Comparison of ENCODE assay signal across 1 cellular context in genomic region chr1:1471389-1472045, GRCh38.
A peak's percentile ranks its signal among the peaks of the same experiment; 100 is the strongest.
TF ChIP-seq lines count a peak whose summit lies in the region.

A gene with protein sequence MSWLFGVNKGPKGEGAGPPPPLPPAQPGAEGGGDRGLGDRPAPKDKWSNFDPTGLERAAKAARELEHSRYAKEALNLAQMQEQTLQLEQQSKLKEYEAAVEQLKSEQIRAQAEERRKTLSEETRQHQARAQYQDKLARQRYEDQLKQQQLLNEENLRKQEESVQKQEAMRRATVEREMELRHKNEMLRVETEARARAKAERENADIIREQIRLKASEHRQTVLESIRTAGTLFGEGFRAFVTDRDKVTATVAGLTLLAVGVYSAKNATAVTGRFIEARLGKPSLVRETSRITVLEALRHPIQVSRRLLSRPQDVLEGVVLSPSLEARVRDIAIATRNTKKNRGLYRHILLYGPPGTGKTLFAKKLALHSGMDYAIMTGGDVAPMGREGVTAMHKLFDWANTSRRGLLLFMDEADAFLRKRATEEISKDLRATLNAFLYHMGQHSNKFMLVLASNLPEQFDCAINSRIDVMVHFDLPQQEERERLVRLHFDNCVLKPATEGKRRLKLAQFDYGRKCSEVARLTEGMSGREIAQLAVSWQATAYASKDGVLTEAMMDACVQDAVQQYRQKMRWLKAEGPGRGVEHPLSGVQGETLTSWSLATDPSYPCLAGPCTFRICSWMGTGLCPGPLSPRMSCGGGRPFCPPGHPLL (plus strand): TSS chr1:1471765. CDS start chr1:1471885, 120 bp downstream.

TF ChIP-seq in HepG2, 621 proteins besides CTCF, POLR2A, EP300 and RAD21 (continued from another document and continues in another):
- TF ChIP-seq, protein P1, sequence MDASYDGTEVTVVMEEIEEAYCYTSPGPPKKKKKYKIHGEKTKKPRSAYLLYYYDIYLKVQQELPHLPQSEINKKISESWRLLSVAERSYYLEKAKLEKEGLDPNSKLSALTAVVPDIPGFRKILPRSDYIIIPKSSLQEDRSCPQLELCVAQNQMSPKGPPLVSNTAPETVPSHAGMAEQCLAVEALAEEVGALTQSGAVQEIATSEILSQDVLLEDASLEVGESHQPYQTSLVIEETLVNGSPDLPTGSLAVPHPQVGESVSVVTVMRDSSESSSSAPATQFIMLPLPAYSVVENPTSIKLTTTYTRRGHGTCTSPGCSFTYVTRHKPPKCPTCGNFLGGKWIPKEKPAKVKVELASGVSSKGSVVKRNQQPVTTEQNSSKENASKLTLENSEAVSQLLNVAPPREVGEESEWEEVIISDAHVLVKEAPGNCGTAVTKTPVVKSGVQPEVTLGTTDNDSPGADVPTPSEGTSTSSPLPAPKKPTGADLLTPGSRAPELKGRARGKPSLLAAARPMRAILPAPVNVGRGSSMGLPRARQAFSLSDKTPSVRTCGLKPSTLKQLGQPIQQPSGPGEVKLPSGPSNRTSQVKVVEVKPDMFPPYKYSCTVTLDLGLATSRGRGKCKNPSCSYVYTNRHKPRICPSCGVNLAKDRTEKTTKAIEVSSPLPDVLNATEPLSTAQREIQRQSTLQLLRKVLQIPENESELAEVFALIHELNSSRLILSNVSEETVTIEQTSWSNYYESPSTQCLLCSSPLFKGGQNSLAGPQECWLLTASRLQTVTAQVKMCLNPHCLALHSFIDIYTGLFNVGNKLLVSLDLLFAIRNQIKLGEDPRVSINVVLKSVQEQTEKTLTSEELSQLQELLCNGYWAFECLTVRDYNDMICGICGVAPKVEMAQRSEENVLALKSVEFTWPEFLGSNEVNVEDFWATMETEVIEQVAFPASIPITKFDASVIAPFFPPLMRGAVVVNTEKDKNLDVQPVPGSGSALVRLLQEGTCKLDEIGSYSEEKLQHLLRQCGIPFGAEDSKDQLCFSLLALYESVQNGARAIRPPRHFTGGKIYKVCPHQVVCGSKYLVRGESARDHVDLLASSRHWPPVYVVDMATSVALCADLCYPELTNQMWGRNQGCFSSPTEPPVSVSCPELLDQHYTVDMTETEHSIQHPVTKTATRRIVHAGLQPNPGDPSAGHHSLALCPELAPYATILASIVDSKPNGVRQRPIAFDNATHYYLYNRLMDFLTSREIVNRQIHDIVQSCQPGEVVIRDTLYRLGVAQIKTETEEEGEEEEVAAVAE (CRISPR knock-in tag; IDR thresholded peaks at IDR 0.05; ENCODE audit: borderline replicate concordance) = peak; percentile 47; the same call in 1 of the 2 replicates
- TF ChIP-seq YEATS2 (CRISPR knock-in tag; IDR thresholded peaks at IDR 0.05; ENCODE audit: borderline replicate concordance) = peak; percentile 93
- peak; percentile 90 for TF ChIP-seq MAX (IDR thresholded peaks at IDR 0.05)
- TF ChIP-seq ZIK1 (CRISPR knock-in tag; IDR thresholded peaks at IDR 0.05; ENCODE audit: borderline replicate concordance, low read depth) = 0 out of 2 replicates have a peak, but pooled peaks have one; percentile 61
- TF ChIP-seq, protein P2, sequence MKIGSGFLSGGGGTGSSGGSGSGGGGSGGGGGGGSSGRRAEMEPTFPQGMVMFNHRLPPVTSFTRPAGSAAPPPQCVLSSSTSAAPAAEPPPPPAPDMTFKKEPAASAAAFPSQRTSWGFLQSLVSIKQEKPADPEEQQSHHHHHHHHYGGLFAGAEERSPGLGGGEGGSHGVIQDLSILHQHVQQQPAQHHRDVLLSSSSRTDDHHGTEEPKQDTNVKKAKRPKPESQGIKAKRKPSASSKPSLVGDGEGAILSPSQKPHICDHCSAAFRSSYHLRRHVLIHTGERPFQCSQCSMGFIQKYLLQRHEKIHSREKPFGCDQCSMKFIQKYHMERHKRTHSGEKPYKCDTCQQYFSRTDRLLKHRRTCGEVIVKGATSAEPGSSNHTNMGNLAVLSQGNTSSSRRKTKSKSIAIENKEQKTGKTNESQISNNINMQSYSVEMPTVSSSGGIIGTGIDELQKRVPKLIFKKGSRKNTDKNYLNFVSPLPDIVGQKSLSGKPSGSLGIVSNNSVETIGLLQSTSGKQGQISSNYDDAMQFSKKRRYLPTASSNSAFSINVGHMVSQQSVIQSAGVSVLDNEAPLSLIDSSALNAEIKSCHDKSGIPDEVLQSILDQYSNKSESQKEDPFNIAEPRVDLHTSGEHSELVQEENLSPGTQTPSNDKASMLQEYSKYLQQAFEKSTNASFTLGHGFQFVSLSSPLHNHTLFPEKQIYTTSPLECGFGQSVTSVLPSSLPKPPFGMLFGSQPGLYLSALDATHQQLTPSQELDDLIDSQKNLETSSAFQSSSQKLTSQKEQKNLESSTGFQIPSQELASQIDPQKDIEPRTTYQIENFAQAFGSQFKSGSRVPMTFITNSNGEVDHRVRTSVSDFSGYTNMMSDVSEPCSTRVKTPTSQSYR (CRISPR knock-in tag; IDR thresholded peaks at IDR 0.05; ENCODE audit: borderline replicate concordance) = no peak
- TF ChIP-seq CENPX (CRISPR knock-in tag; IDR thresholded peaks at IDR 0.05) = no peak
- TF ChIP-seq, protein P3, sequence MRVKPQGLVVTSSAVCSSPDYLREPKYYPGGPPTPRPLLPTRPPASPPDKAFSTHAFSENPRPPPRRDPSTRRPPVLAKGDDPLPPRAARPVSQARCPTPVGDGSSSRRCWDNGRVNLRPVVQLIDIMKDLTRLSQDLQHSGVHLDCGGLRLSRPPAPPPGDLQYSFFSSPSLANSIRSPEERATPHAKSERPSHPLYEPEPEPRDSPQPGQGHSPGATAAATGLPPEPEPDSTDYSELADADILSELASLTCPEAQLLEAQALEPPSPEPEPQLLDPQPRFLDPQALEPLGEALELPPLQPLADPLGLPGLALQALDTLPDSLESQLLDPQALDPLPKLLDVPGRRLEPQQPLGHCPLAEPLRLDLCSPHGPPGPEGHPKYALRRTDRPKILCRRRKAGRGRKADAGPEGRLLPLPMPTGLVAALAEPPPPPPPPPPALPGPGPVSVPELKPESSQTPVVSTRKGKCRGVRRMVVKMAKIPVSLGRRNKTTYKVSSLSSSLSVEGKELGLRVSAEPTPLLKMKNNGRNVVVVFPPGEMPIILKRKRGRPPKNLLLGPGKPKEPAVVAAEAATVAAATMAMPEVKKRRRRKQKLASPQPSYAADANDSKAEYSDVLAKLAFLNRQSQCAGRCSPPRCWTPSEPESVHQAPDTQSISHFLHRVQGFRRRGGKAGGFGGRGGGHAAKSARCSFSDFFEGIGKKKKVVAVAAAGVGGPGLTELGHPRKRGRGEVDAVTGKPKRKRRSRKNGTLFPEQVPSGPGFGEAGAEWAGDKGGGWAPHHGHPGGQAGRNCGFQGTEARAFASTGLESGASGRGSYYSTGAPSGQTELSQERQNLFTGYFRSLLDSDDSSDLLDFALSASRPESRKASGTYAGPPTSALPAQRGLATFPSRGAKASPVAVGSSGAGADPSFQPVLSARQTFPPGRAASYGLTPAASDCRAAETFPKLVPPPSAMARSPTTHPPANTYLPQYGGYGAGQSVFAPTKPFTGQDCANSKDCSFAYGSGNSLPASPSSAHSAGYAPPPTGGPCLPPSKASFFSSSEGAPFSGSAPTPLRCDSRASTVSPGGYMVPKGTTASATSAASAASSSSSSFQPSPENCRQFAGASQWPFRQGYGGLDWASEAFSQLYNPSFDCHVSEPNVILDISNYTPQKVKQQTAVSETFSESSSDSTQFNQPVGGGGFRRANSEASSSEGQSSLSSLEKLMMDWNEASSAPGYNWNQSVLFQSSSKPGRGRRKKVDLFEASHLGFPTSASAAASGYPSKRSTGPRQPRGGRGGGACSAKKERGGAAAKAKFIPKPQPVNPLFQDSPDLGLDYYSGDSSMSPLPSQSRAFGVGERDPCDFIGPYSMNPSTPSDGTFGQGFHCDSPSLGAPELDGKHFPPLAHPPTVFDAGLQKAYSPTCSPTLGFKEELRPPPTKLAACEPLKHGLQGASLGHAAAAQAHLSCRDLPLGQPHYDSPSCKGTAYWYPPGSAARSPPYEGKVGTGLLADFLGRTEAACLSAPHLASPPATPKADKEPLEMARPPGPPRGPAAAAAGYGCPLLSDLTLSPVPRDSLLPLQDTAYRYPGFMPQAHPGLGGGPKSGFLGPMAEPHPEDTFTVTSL (CRISPR knock-in tag; IDR thresholded peaks at IDR 0.05; ENCODE audit: borderline replicate concordance) = no peak
- no peak for TF ChIP-seq AKNA (CRISPR knock-in tag; IDR thresholded peaks at IDR 0.05; ENCODE audit: borderline replicate concordance)
- TF ChIP-seq ZFP1 (CRISPR knock-in tag; IDR thresholded peaks at IDR 0.05) = 0 out of 2 replicates have a peak, but pooled peaks have one; percentile 59
- TF ChIP-seq ZNF225 (CRISPR knock-in tag; IDR thresholded peaks at IDR 0.05) = no peak
- TF ChIP-seq, protein P4, sequence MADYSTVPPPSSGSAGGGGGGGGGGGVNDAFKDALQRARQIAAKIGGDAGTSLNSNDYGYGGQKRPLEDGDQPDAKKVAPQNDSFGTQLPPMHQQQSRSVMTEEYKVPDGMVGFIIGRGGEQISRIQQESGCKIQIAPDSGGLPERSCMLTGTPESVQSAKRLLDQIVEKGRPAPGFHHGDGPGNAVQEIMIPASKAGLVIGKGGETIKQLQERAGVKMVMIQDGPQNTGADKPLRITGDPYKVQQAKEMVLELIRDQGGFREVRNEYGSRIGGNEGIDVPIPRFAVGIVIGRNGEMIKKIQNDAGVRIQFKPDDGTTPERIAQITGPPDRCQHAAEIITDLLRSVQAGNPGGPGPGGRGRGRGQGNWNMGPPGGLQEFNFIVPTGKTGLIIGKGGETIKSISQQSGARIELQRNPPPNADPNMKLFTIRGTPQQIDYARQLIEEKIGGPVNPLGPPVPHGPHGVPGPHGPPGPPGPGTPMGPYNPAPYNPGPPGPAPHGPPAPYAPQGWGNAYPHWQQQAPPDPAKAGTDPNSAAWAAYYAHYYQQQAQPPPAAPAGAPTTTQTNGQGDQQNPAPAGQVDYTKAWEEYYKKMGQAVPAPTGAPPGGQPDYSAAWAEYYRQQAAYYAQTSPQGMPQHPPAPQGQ (CRISPR knock-in tag; IDR thresholded peaks at IDR 0.05; ENCODE audit: borderline replicate concordance) = no peak
- no peak for TF ChIP-seq KAT7 (CRISPR knock-in tag; IDR thresholded peaks at IDR 0.05; ENCODE audit: borderline replicate concordance)
- TF ChIP-seq ZNF275 (CRISPR knock-in tag; IDR thresholded peaks at IDR 0.05; ENCODE audit: borderline replicate concordance) = no peak
- TF ChIP-seq ZFYVE20 (CRISPR knock-in tag; IDR thresholded peaks at IDR 0.05; ENCODE audit: borderline replicate concordance, low read depth) = no peak
- TF ChIP-seq FOSL1 (CRISPR knock-in tag; IDR thresholded peaks at IDR 0.05; ENCODE audit: borderline replicate concordance) = no peak
- no peak for TF ChIP-seq ZNF343 (CRISPR knock-in tag; IDR thresholded peaks at IDR 0.05)
- no peak for TF ChIP-seq ZNF282 (IDR thresholded peaks at IDR 0.05; ENCODE audit: partially characterized antibody)
- TF ChIP-seq ZNF468 (CRISPR knock-in tag; IDR thresholded peaks at IDR 0.05) = no peak
- TF ChIP-seq ZKSCAN8 (CRISPR knock-in tag; IDR thresholded peaks at IDR 0.05; ENCODE audit: borderline replicate concordance) = no peak
- TF ChIP-seq ZNF780A (CRISPR knock-in tag; IDR thresholded peaks at IDR 0.05) = no peak
- no peak for TF ChIP-seq SCMH1 (CRISPR knock-in tag; IDR thresholded peaks at IDR 0.05; ENCODE audit: borderline replicate concordance)
- no peak for TF ChIP-seq NR3C1 (CRISPR knock-in tag; IDR thresholded peaks at IDR 0.05)
- no peak for TF ChIP-seq ZNF83 (CRISPR knock-in tag; IDR thresholded peaks at IDR 0.05; ENCODE audit: borderline replicate concordance)
- TF ChIP-seq, protein P5, sequence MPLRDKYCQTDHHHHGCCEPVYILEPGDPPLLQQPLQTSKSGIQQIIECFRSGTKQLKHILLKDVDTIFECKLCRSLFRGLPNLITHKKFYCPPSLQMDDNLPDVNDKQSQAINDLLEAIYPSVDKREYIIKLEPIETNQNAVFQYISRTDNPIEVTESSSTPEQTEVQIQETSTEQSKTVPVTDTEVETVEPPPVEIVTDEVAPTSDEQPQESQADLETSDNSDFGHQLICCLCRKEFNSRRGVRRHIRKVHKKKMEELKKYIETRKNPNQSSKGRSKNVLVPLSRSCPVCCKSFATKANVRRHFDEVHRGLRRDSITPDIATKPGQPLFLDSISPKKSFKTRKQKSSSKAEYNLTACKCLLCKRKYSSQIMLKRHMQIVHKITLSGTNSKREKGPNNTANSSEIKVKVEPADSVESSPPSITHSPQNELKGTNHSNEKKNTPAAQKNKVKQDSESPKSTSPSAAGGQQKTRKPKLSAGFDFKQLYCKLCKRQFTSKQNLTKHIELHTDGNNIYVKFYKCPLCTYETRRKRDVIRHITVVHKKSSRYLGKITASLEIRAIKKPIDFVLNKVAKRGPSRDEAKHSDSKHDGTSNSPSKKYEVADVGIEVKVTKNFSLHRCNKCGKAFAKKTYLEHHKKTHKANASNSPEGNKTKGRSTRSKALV (CRISPR knock-in tag; IDR thresholded peaks at IDR 0.05) = no peak
- TF ChIP-seq IKZF1 (IDR thresholded peaks at IDR 0.05) = no peak
- TF ChIP-seq MEIS2 (CRISPR knock-in tag; IDR thresholded peaks at IDR 0.05) = no peak
- TF ChIP-seq ZSCAN12 (CRISPR knock-in tag; IDR thresholded peaks at IDR 0.05) = no peak
